ENCODE assay signal across 24 cellular contexts in the genomic region with DNA sequence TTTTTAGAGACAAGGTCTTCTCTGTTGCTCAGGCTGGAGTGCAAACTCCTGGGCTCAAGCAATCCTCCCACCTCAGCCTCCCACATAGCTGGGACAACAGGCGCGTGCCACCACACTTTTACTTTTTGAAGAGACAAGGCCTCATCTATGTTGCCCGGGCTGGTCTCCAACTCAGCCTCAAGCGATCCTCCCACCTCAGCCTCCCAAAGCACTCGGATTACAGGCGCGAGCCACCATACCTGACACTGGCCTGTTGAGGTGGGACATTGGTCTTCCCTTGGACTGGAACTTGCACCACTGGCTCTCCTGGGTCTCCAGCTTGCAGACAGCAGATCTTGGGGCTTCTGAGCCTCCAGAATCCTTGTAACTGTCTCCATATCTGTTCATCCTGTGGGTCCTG.
"Had no signal": no experiment of that assay in that cellular context is flagged by ENCODE, and none has a peak within 500 bp of the region (broad histone marks: within the 10 kb centered on the region; RNA-seq: fewer than 3 reads in every experiment).

No MANE protein-coding gene starts in this region.

- ATAC-seq: T-cell had no signal

- H3K9me3 Mint-ChIP-seq: activated B cell treated with CpG ODN at 0.5 μM for 24 hours; activated CD4-positive, alpha-beta memory T cell treated with anti-CD3 and anti-CD28 coated beads for 36 hours; activated CD4-positive, alpha-beta T cell treated with anti-CD3 and anti-CD28 coated beads, Interleukin-2, amount 10 ng/mL, durations not matched to agents 7 days and 5 days; activated naive CD4-positive, alpha-beta T cell treated with anti-CD3 and anti-CD28 coated beads, Interleukin-2, amount 10 ng/mL, durations not matched to agents 7 days and 5 days; activated naive CD8-positive, alpha-beta T cell treated with anti-CD3 and anti-CD28 coated beads for 36 hours; activated T-helper 1 cell treated with anti-CD3 and anti-CD28 coated beads, Interleukin-12 subunit alpha, Interleukin-12 subunit beta, Interleukin-2, Interleukin-4 antibody, amounts not matched to agents 30 ng/mL and 10 ng/mL and 1 ng/mL, durations not matched to agents 14 hours and 24 hours and 36 hours; T-cell had no signal

- H3K27ac Mint-ChIP-seq: activated B cell treated with CpG ODN at 0.5 μM for 24 hours; activated CD4-positive, alpha-beta memory T cell treated with anti-CD3 and anti-CD28 coated beads for 36 hours; activated CD4-positive, alpha-beta T cell treated with anti-CD3 and anti-CD28 coated beads, Interleukin-2, amount 10 ng/mL, durations not matched to agents 7 days and 5 days; activated naive CD4-positive, alpha-beta T cell treated with anti-CD3 and anti-CD28 coated beads, Interleukin-2, amount 10 ng/mL, durations not matched to agents 7 days and 5 days; activated naive CD8-positive, alpha-beta T cell treated with anti-CD3 and anti-CD28 coated beads for 36 hours; activated T-helper 1 cell treated with anti-CD3 and anti-CD28 coated beads, Interleukin-12 subunit alpha, Interleukin-12 subunit beta, Interleukin-2, Interleukin-4 antibody, amounts not matched to agents 30 ng/mL and 10 ng/mL and 1 ng/mL, durations not matched to agents 14 hours and 24 hours and 36 hours; T-cell had no signal

- H3K27ac ChIP-seq: KMS-11, SK-N-MC had no signal

- DNase-seq: activated B cell treated with CpG ODN at 0.5 μM for 24 hours; activated CD4-positive, alpha-beta memory T cell treated with anti-CD3 and anti-CD28 coated beads for 36 hours; activated CD4-positive, alpha-beta T cell treated with anti-CD3 and anti-CD28 coated beads for 1 hour; activated CD4-positive, alpha-beta T cell treated with anti-CD3 and anti-CD28 coated beads, Interleukin-2, amount 10 ng/mL, durations not matched to agents 7 days and 5 days; activated CD8-positive, alpha-beta memory T cell treated with anti-CD3 and anti-CD28 coated beads for 24 hours; activated gamma-delta T cell; activated naive CD4-positive, alpha-beta T cell treated with anti-CD3 and anti-CD28 coated beads, Interleukin-2, amount 10 ng/mL, durations not matched to agents 7 days and 5 days; activated naive CD8-positive, alpha-beta T cell treated with anti-CD3 and anti-CD28 coated beads for 36 hours; caudate nucleus; NCI-H1092; NCI-H1417; NCI-H1930; NCI-H2107; NCI-H510A treated with DMSO at 0.1 percent for 48 hours; NCI-H69; NK-92 treated with Interleukin-12 subunit alpha and Interleukin-12 subunit beta, amount 100 ng/mL, for 24 hours; T-helper 2 cell; T1000 had no signal

- H3K9ac ChIP-seq: KMS-11 had no signal

- H3K4me3 Mint-ChIP-seq: activated B cell treated with CpG ODN at 0.5 μM for 24 hours; activated CD4-positive, alpha-beta memory T cell treated with anti-CD3 and anti-CD28 coated beads for 36 hours; activated CD4-positive, alpha-beta T cell treated with anti-CD3 and anti-CD28 coated beads, Interleukin-2, amount 10 ng/mL, durations not matched to agents 7 days and 5 days; activated naive CD4-positive, alpha-beta T cell treated with anti-CD3 and anti-CD28 coated beads, Interleukin-2, amount 10 ng/mL, durations not matched to agents 7 days and 5 days; activated naive CD8-positive, alpha-beta T cell treated with anti-CD3 and anti-CD28 coated beads for 36 hours; activated T-helper 1 cell treated with anti-CD3 and anti-CD28 coated beads, Interleukin-12 subunit alpha, Interleukin-12 subunit beta, Interleukin-2, Interleukin-4 antibody, amounts not matched to agents 30 ng/mL and 10 ng/mL and 1 ng/mL, durations not matched to agents 14 hours and 24 hours and 36 hours; T-cell had no signal

- H3K4me2 ChIP-seq: KMS-11 had no signal

- H3K4me3 ChIP-seq: SK-N-MC had no signal

- FAIRE-seq: RCC 7860, TTC549 had no signal

- H3K36me3 Mint-ChIP-seq: activated naive CD4-positive, alpha-beta T cell treated with anti-CD3 and anti-CD28 coated beads, Interleukin-2, amount 10 ng/mL, durations not matched to agents 7 days and 5 days; activated naive CD8-positive, alpha-beta T cell treated with anti-CD3 and anti-CD28 coated beads for 36 hours; T-cell had no signal

- H3K27me3 Mint-ChIP-seq: activated B cell treated with CpG ODN at 0.5 μM for 24 hours; activated CD4-positive, alpha-beta memory T cell treated with anti-CD3 and anti-CD28 coated beads for 36 hours; activated CD4-positive, alpha-beta T cell treated with anti-CD3 and anti-CD28 coated beads, Interleukin-2, amount 10 ng/mL, durations not matched to agents 7 days and 5 days; activated naive CD4-positive, alpha-beta T cell treated with anti-CD3 and anti-CD28 coated beads, Interleukin-2, amount 10 ng/mL, durations not matched to agents 7 days and 5 days; activated naive CD8-positive, alpha-beta T cell treated with anti-CD3 and anti-CD28 coated beads for 36 hours; T-cell had no signal
